ENCODE assay signal across 8 cellular contexts in genomic region chr16:31072540-31073072, GRCh38. TPM values are rescaled to one million over a fixed set of nuclear protein-coding genes. Genes with fewer than 3 reads are reported as not detected.
DNase-seq lines count a peak whose midpoint lies in the region; ATAC-seq and TF ChIP-seq lines count a peak whose summit lies in the region.

No MANE protein-coding gene starts in this region.

- TF ChIP-seq CTCF in gastroesophageal sphincter (IDR thresholded peaks at IDR 0.05) (no peak), prostate gland (IDR thresholded peaks at IDR 0.05) (no peak)

- peaks cover 14 to 32% (median 29%) of the 10 kb centered on the region in 3 donors for H3K4me1 Mint-ChIP-seq in IgD-negative memory B cell
- peaks cover 45% of the 10 kb centered on the region for H3K4me1 Mint-ChIP-seq in activated T-cell treated with anti-CD3 and anti-CD28 coated beads, Interleukin-2, amount 50 U/mL, for 72 hours (ENCODE audit: low read depth)

- no peak for TF ChIP-seq EP300 in gastroesophageal sphincter (IDR thresholded peaks at IDR 0.05)

- peak overlapping the region; percentile 14 to 98 (median 78) for H3K27ac Mint-ChIP-seq in IgD-negative memory B cell
- peak overlapping the region; percentile 93 for H3K27ac Mint-ChIP-seq in activated T-cell treated with anti-CD3 and anti-CD28 coated beads, Interleukin-2, amount 50 U/mL, for 72 hours

- H3K27me3 Mint-ChIP-seq in IgD-negative memory B cell: no peaks in the 10 kb centered on the region
- H3K27me3 Mint-ChIP-seq in activated T-cell treated with anti-CD3 and anti-CD28 coated beads, Interleukin-2, amount 50 U/mL, for 72 hours (ENCODE audit: low read depth): no peaks in the 10 kb centered on the region

- H3K9me3 ChIP-seq in gastroesophageal sphincter: no peaks in the 10 kb centered on the region
- no peaks in the 10 kb centered on the region for H3K9me3 ChIP-seq in prostate gland

- H3K4me1 ChIP-seq in gastroesophageal sphincter (peaks cover 5 to 39% (median 17%) of the 10 kb centered on the region in 3 donors), prostate gland (replicated peaks) (peaks cover 10% of the 10 kb centered on the region)

- H3K36me3 Mint-ChIP-seq in IgD-negative memory B cell: no peaks in the 10 kb centered on the region
- peaks cover 2 to 5% of the 10 kb centered on the region in 2 donors for H3K36me3 Mint-ChIP-seq in activated T-cell treated with anti-CD3 and anti-CD28 coated beads, Interleukin-2, amount 50 U/mL, for 72 hours (ENCODE audit: insufficient read depth in 2 of 2)

- H3K27me3 ChIP-seq in gastroesophageal sphincter (no peaks in the 10 kb centered on the region), prostate gland (replicated peaks; ENCODE audit: insufficient read depth) (no peaks in the 10 kb centered on the region)

- intact Hi-C loops in prostate gland (cut with DNase I): loop anchor here (5.0 kb wide), 1 partner anchor 40 kb away; the partner anchor contains the start of gene STX4

- TF ChIP-seq POLR2A in gastroesophageal sphincter (IDR thresholded peaks at IDR 0.05): no peak
- TF ChIP-seq POLR2A in prostate gland (IDR thresholded peaks at IDR 0.05): no peak

- H3K36me3 ChIP-seq in gastroesophageal sphincter (peaks cover 0 to 17% of the 10 kb centered on the region in 2 donors), prostate gland (peaks cover 8 to 13% of the 10 kb centered on the region in 2 donors)

- no peak for ATAC-seq in activated T-cell treated with anti-CD3 and anti-CD28 coated beads, Interleukin-2, amount 50 U/mL, for 72 hours (replicated peaks in 1 of 2)
- no peak for ATAC-seq in gastroesophageal sphincter

- H3K27ac ChIP-seq in gastroesophageal sphincter (peak overlapping the region; percentile 83 to 98 (median 96)), prostate gland (peak overlapping the region; percentile 91 to 94)

- peak overlapping the region; percentile 78 to 89 for H3K4me3 ChIP-seq in gastroesophageal sphincter
- peak overlapping the region; percentile 97 to 99 for H3K4me3 ChIP-seq in prostate gland

- no peaks in the 10 kb centered on the region for H3K9me3 Mint-ChIP-seq in IgD-negative memory B cell
- no peaks in the 10 kb centered on the region for H3K9me3 Mint-ChIP-seq in activated T-cell treated with anti-CD3 and anti-CD28 coated beads, Interleukin-2, amount 50 U/mL, for 72 hours

- peak; percentile 15 for DNase-seq in NCI-H2029 (lab: John Stamatoyannopoulos, UW)
- DNase-seq in NCI-H2029 treated with DMSO at 0.1 percent for 48 hours (lab: John Stamatoyannopoulos, UW): no peak
- peak; percentile 26 to 49 for DNase-seq in activated T-cell treated with anti-CD3 and anti-CD28 coated beads, Interleukin-2, amount 50 U/mL, for 72 hours
- DNase-seq in prostate gland (ENCODE audit: low spot score): no peak
- no peak for DNase-seq in NCI-H2171 (lab: John Stamatoyannopoulos, UW)
- no peak for DNase-seq in epidermal melanocyte (ENCODE audit: insufficient read length, low spot score)

- 0 to 11% methylated on average over 1 to 5 of the region's 20 CpGs for WGBS in gastroesophageal sphincter (ENCODE audit: low coverage in 1 of 2), 2 donors
- WGBS in prostate gland: 2% methylated on average over 20 of the region's 20 CpGs

- peak overlapping the region; percentile 87 to 98 (median 94) for H3K4me3 Mint-ChIP-seq in IgD-negative memory B cell
- peak overlapping the region; percentile 90 to 100 for H3K4me3 Mint-ChIP-seq in activated T-cell treated with anti-CD3 and anti-CD28 coated beads, Interleukin-2, amount 50 U/mL, for 72 hours

RNA-seq across cellular contexts. Expression of gene ZNF668, which starts 1.4 kb away (rescaled TPM):
- polyA plus RNA-seq in IgD-negative memory B cell: 10.6 TPM
- total RNA-seq in activated T-cell treated with anti-CD3 and anti-CD28 coated beads, Interleukin-2, amount 50 U/mL, for 72 hours: 1 to 10 TPM; 6.9 to 7.8 TPM
- total RNA-seq in gastroesophageal sphincter (10 to 100 TPM in 3 of 4 donors, 1 to 10 TPM in 1; 8.6 to 22.5 (median 12.6) TPM), prostate gland (10 to 100 TPM; 15.6 to 21.4 TPM)

RNA-seq across cellular contexts. Expression of gene ZNF646, which starts 1.6 kb away (rescaled TPM):
- 9.3 TPM for polyA plus RNA-seq in IgD-negative memory B cell
- 10 to 100 TPM; 23.0 to 24.1 TPM for total RNA-seq in activated T-cell treated with anti-CD3 and anti-CD28 coated beads, Interleukin-2, amount 50 U/mL, for 72 hours
- total RNA-seq in gastroesophageal sphincter (10 to 100 TPM; 10.9 to 16.9 (median 13.6) TPM), prostate gland (10 to 100 TPM; 26.3 to 33.7 TPM)

RNA-seq across cellular contexts. Expression of gene PRSS53, which starts 16.1 kb away (rescaled TPM):
- 0.83 TPM for polyA plus RNA-seq in IgD-negative memory B cell
- total RNA-seq in activated T-cell treated with anti-CD3 and anti-CD28 coated beads, Interleukin-2, amount 50 U/mL, for 72 hours: 1 to 10 TPM; 6.2 to 7.7 TPM
- total RNA-seq in gastroesophageal sphincter: 1 to 10 TPM in 3 of 4 donors, under 1 TPM in 1; 0.25 to 4.4 (median 2.6) TPM
- 1 to 10 TPM; 2.5 TPM for total RNA-seq in prostate gland

RNA-seq across cellular contexts. Expression of gene VKORC1, which starts 22.0 kb away (rescaled TPM):
- 90.7 TPM for polyA plus RNA-seq in IgD-negative memory B cell
- 10 to 100 TPM; 52.2 to 55.6 TPM for total RNA-seq in activated T-cell treated with anti-CD3 and anti-CD28 coated beads, Interleukin-2, amount 50 U/mL, for 72 hours
- total RNA-seq in gastroesophageal sphincter: 100 to 1,000 TPM in 3 of 4 donors, 10 to 100 TPM in 1; 93.6 to 119 (median 107) TPM
- total RNA-seq in prostate gland: 100 to 1,000 TPM; 106 to 175 TPM

RNA-seq across cellular contexts. Expression of gene BCKDK, which starts 35.6 kb away (rescaled TPM):
- 38.2 TPM for polyA plus RNA-seq in IgD-negative memory B cell
- 10 to 100 TPM; 21.6 to 24.5 TPM for total RNA-seq in activated T-cell treated with anti-CD3 and anti-CD28 coated beads, Interleukin-2, amount 50 U/mL, for 72 hours
- 10 to 100 TPM; 26.5 to 70.2 (median 39.8) TPM for total RNA-seq in gastroesophageal sphincter
- total RNA-seq in prostate gland: 10 to 100 TPM; 78.5 to 80.6 TPM

Comparison
In these comparisons a context has a peak if more than half of its experiments do, and no peak if none do; other contexts are left out.
1. DNase-seq: peak in NCI-H2029 (single experiment) and activated T-cell treated with anti-CD3 and anti-CD28 coated beads, Interleukin-2, amount 50 U/mL, for 72 hours (2 of 2); none in NCI-H2029 treated with DMSO at 0.1 percent for 48 hours (single experiment), prostate gland (single experiment), NCI-H2171 (single experiment) and epidermal melanocyte (single experiment).